13 cellular contexts compared by ENCODE assay signal in genomic region chr14:23123419-23123818, GRCh38. TPM values are rescaled to one million over a fixed set of nuclear protein-coding genes. Genes with fewer than 3 reads are reported as not detected.
DNase-seq lines count a peak whose midpoint lies in the region; ATAC-seq, FAIRE-seq and TF ChIP-seq lines count a peak whose summit lies in the region.
"Had no signal": no experiment of that assay in that cellular context is flagged by ENCODE, and none has a peak within 500 bp of the region (broad histone marks: within the 10 kb centered on the region; RNA-seq: fewer than 3 reads in every experiment).

No MANE protein-coding gene starts in this region.

- H2AFZ ChIP-seq in HepG2 (ENCODE audit: low read length): no peak overlapping the region

- peaks cover 49 to 93% of the 10 kb centered on the region in 2 experiments for H3K27me3 ChIP-seq in HepG2 (ENCODE audit: control insufficient read depth in 1 of 2, insufficient read depth in 2 of 2, low read length in 2 of 2)
- no peaks in the 10 kb centered on the region for H3K27me3 ChIP-seq in right lobe of liver
- peaks cover 19% of the 10 kb centered on the region for H3K27me3 ChIP-seq in SJCRH30
- H3K27me3 ChIP-seq: BLaER1 treated with 17β-estradiol and CSF1 and Interleukin-3, amounts not matched to agents 10 nM and 100 nM had no signal

- no peaks in the 10 kb centered on the region for H3K36me3 ChIP-seq in HepG2 (replicated peaks in 1 of 2; ENCODE audit: control insufficient read depth in 1 of 2, insufficient read depth in 2 of 2, low read length in 2 of 2)
- no peaks in the 10 kb centered on the region for H3K36me3 ChIP-seq in right lobe of liver
- no peaks in the 10 kb centered on the region for H3K36me3 ChIP-seq in SJCRH30
- peaks cover 8 to 16% of the 10 kb centered on the region in 2 donors for H3K36me3 ChIP-seq in kidney (ENCODE audit: control insufficient read depth in 1 of 2, insufficient read depth in 2 of 2, low read length in 2 of 2)

- H3K79me2 ChIP-seq in HepG2 (ENCODE audit: insufficient read depth, low read length): no peaks in the 10 kb centered on the region

- DNase-seq in HepG2 (ENCODE audit: low spot score): no peak
- DNase-seq in right lobe of liver: no peak
- DNase-seq in SJCRH30: peak; percentile 49 to 58
- peak; percentile 76 for DNase-seq in kidney
- DNase-seq in NCI-H510A (lab: John Stamatoyannopoulos, UW): no peak
- DNase-seq in NOMO-1 treated with dmso at 0.1 percent for 144 hours (lab: John Stamatoyannopoulos, UW; ENCODE audit: unreplicated experiment): no peak
- DNase-seq in urothelium cell line (ENCODE audit: low spot score): no peak
- DNase-seq: activated CD4-positive, alpha-beta memory T cell treated with anti-CD3 and anti-CD28 coated beads, Interleukin-2, amount 10 ng/mL, durations not matched to agents 7 days and 5 days had no signal

- H4K20me1 ChIP-seq in HepG2 (ENCODE audit: insufficient read depth, low read length): no peaks in the 10 kb centered on the region
- H4K20me1 ChIP-seq: BLaER1 treated with 17β-estradiol and CSF1 and Interleukin-3, amounts not matched to agents 10 nM and 100 nM had no signal

- no peak for TF ChIP-seq RAD21 in HepG2 (CRISPR knock-in tag; IDR thresholded peaks at IDR 0.05)

- H3K4me3 ChIP-seq in HepG2 (replicated peaks in 1 of 3; ENCODE audit: insufficient read depth in 1 of 3, low read depth in 2 of 3, low read length in 3 of 3) (no peak overlapping the region), right lobe of liver (no peak overlapping the region), SJCRH30 (no peak overlapping the region), kidney (ENCODE audit: low read length in 2 of 2) (no peak overlapping the region)
- H3K4me3 ChIP-seq: BLaER1 treated with 17β-estradiol and CSF1 and Interleukin-3, amounts not matched to agents 10 nM and 100 nM had no signal

- no peak for FAIRE-seq in HepG2 (lab: Jason Lieb, UNC)
- FAIRE-seq in kidney (lab: Jason Lieb, UNC): no peak
- FAIRE-seq in urothelium cell line (lab: Jason Lieb, UNC): no peak
- FAIRE-seq: GM12891 had no signal

- 18% methylated on average over 8 of the region's 8 CpGs for WGBS in HepG2 (ENCODE audit: low lambda C conversion rate)
- whole genome bisulfite sequencing in right lobe of liver (ENCODE audit: insufficient coverage, low coverage, low lambda C conversion rate, missing lambda C conversion rate): 55% methylated on average over 4 of the region's 8 CpGs

- in situ Hi-C loops in HepG2 (cut with HindIII; ENCODE audit: extremely low pct_ligation_motif_present, low pct_unique_long_range_greater_than_20kb): loop anchor here (5.0 kb wide), 1 partner anchor 64 kb away; no protein-coding TSS in a partner anchor

- H3K27ac ChIP-seq in HepG2 (ENCODE audit: extremely low read length, insufficient read depth, low read length) (no peak overlapping the region), right lobe of liver (no peak overlapping the region), SJCRH30 (no peak overlapping the region), kidney (ENCODE audit: low read depth in 2 of 2, low read length in 2 of 2) (peak overlapping the region in 1 of 2 donors; percentile 23)

- POLR2A ChIA-PET in HepG2 (lab: Yijun Ruan, JAX): interaction anchor here (0.6 kb wide), 1 partner anchor 183 kb away, joined by 3 read pairs; the partner anchor contains the start of gene BCL2L2

- H3K9ac ChIP-seq in HepG2 (ENCODE audit: insufficient read depth, low read depth, low read length) (no peak overlapping the region), kidney (ENCODE audit: low read length in 2 of 2) (no peak overlapping the region)

- TF ChIP-seq POLR2A in HepG2 (IDR thresholded peaks at IDR 0.05; ENCODE audit: insufficient read depth in 1 of 2, low read depth in 2 of 2, low read length in 2 of 2): no peak
- TF ChIP-seq POLR2A in right lobe of liver (IDR thresholded peaks at IDR 0.05): no peak

- H3K9me3 ChIP-seq in HepG2 (ENCODE audit: low read length) (no peaks in the 10 kb centered on the region), right lobe of liver (no peaks in the 10 kb centered on the region), SJCRH30 (replicated peaks) (no peaks in the 10 kb centered on the region), kidney (ENCODE audit: control insufficient read depth in 1 of 2, low read length in 2 of 2) (no peaks in the 10 kb centered on the region)

- ATAC-seq in HepG2: no peak
- ATAC-seq in right lobe of liver: no peak
- no peak for ATAC-seq in GM21381 (IDR thresholded peaks at IDR 0.05; ENCODE audit: unreplicated experiment)

- no peak for TF ChIP-seq EP300 in HepG2 (IDR thresholded peaks at IDR 0.05; ENCODE audit: low read depth in 2 of 2, low read length in 2 of 2)
- TF ChIP-seq EP300 in HepG2 (CRISPR knock-in tag; IDR thresholded peaks at IDR 0.05; ENCODE audit: borderline replicate concordance): no peak

- TF ChIP-seq CTCF in HepG2 (CRISPR knock-in tag; IDR thresholded peaks at IDR 0.05): no peak
- TF ChIP-seq CTCF in right lobe of liver (IDR thresholded peaks at IDR 0.05): no peak
- TF ChIP-seq CTCF in kidney (IDR thresholded peaks at IDR 0.05; ENCODE audit: borderline replicate concordance, extremely low read depth, insufficient read depth): no peak

- no peak overlapping the region for H3K4me2 ChIP-seq in HepG2 (ENCODE audit: low read depth, low read length)

- BruUV-seq in HepG2 (replicated peaks; lab: Mats Ljungman, UMichigan): no TSS peak

- CTCF ChIA-PET in HepG2 (lab: Yijun Ruan, JAX; ENCODE audit: low intra/inter-chr PET ratio, low total read pairs): interaction anchor here (1.1 to 9.6 kb wide), 2 partner anchors 62 to 256 kb away, joined by 3 to 493 read pairs; partner anchors contain the start of gene SLC7A8

- peaks cover 16% of the 10 kb centered on the region for H3K4me1 ChIP-seq in HepG2 (ENCODE audit: insufficient read depth, low read length)
- H3K4me1 ChIP-seq in right lobe of liver: no peaks in the 10 kb centered on the region
- peaks cover 6% of the 10 kb centered on the region; the same call in 1 of the 2 replicates for H3K4me1 ChIP-seq in SJCRH30
- peaks cover 5 to 8% of the 10 kb centered on the region in 2 donors for H3K4me1 ChIP-seq in kidney (ENCODE audit: control insufficient read depth in 1 of 2, insufficient read depth in 1 of 2, low read depth in 1 of 2, low read length in 2 of 2)

- intact Hi-C loops in HepG2 (cut with micrococcal nuclease; ENCODE audit: unreplicated experiment) (loop anchor here (5.0 kb wide), 2 partner anchors 174 to 259 kb away; no protein-coding TSS in a partner anchor), right lobe of liver (cut with DNase I) (loop anchor here in 1 of 2 donors (10.0 kb wide), 1 partner anchor 261 kb away; no protein-coding TSS in a partner anchor), kidney (cut with DNase I) (loop anchor here (5.0 kb wide), 1 partner anchor 64 kb away; no protein-coding TSS in a partner anchor)

RNA-seq across cellular contexts. Expression of gene CEBPE, which starts 4.4 kb away (rescaled TPM):
- 0.11 TPM in 1 of 2 replicates, not detected in the other for total RNA-seq in HepG2 (2016; rRNA removed; fragmentation: Illumina TruSeq; extraction: Trizol)
- total RNA-seq in HepG2 (2016; cell fraction: cytosol; rRNA removed; fragmentation: Illumina TruSeq; extraction: Trizol; ENCODE audit: low read depth): not detected in 2 replicates
- total RNA-seq in HepG2 (2016; cell fraction: insoluble cytoplasmic fraction; rRNA removed; fragmentation: Illumina TruSeq; extraction: Trizol): 0.12 TPM in 1 of 2 replicates, not detected in the other
- total RNA-seq in HepG2 (2016; cell fraction: membrane; rRNA removed; fragmentation: Illumina TruSeq; extraction: Trizol): 0.17 TPM in 1 of 2 replicates, not detected in the other
- total RNA-seq in HepG2 (2016; cell fraction: nucleus; rRNA removed; fragmentation: Illumina TruSeq; extraction: Trizol): not detected in 2 replicates
- polyA plus RNA-seq in HepG2 (2011; rRNA removed): 0.09 and 0.10 TPM in 2 replicates
- 0.10 and 0.13 TPM in 2 replicates for polyA plus RNA-seq in HepG2 (2011; cell fraction: cytosol; rRNA removed)
- 0.10 TPM in 1 of 2 replicates, not detected in the other for polyA plus RNA-seq in HepG2 (2011; cell fraction: nucleus; rRNA removed)
- 0.09 TPM in 1 of 2 replicates, not detected in the other for polyA plus RNA-seq in HepG2 (2012)
- not detected in 2 replicates for polyA plus RNA-seq in HepG2 (2016; cell fraction: cytosol; fragmentation: Illumina TruSeq; extraction: Trizol; ENCODE audit: low read depth)
- not detected in 2 replicates for polyA plus RNA-seq in HepG2 (2016; cell fraction: insoluble cytoplasmic fraction; fragmentation: Illumina TruSeq; extraction: Trizol; ENCODE audit: low read depth)
- polyA plus RNA-seq in HepG2 (2016; cell fraction: membrane; fragmentation: Illumina TruSeq; extraction: Trizol; ENCODE audit: low read depth): not detected in 2 replicates
- not detected in 2 replicates for polyA plus RNA-seq in HepG2 (2016; cell fraction: nucleus; fragmentation: Illumina TruSeq; extraction: Trizol; ENCODE audit: insufficient read depth, low read depth)
- polyA minus RNA-seq in HepG2 (2011; rRNA and poly(A)+ RNA removed; ENCODE audit: low replicate concordance): 0.08 and 0.14 TPM in 2 replicates
- polyA minus RNA-seq in HepG2 (2011; cell fraction: cytosol; rRNA and poly(A)+ RNA removed): not detected in 2 replicates
- not detected in 2 replicates for polyA minus RNA-seq in HepG2 (2011; cell fraction: nucleus; rRNA and poly(A)+ RNA removed)
- total RNA-seq in right lobe of liver: under 1 TPM in 2 of 6 experiments, not detected in 4; 0.13 to 0.18 TPM
- not detected in 2 replicates for total RNA-seq in SJCRH30 (2014; rRNA removed; shearing (Covaris generic))
- total RNA-seq in kidney: not detected
- polyA plus RNA-seq in kidney (ENCODE audit: insufficient read depth, low read depth, low replicate concordance): not detected
- total RNA-seq: pulmonary artery endothelial cell, SK-MEL-5 had no signal

RNA-seq across cellular contexts. Expression of gene CIROP, which starts 18.6 kb away (rescaled TPM):
- total RNA-seq in HepG2 (2016; rRNA removed; fragmentation: Illumina TruSeq; extraction: Trizol): not detected in 2 replicates
- total RNA-seq in HepG2 (2016; cell fraction: cytosol; rRNA removed; fragmentation: Illumina TruSeq; extraction: Trizol; ENCODE audit: low read depth): not detected in 2 replicates
- total RNA-seq in HepG2 (2016; cell fraction: insoluble cytoplasmic fraction; rRNA removed; fragmentation: Illumina TruSeq; extraction: Trizol): not detected in 2 replicates
- not detected in 2 replicates for total RNA-seq in HepG2 (2016; cell fraction: membrane; rRNA removed; fragmentation: Illumina TruSeq; extraction: Trizol)
- total RNA-seq in HepG2 (2016; cell fraction: nucleus; rRNA removed; fragmentation: Illumina TruSeq; extraction: Trizol): not detected in 2 replicates
- 0.07 and 0.14 TPM in 2 replicates for polyA plus RNA-seq in HepG2 (2011; rRNA removed)
- 0.05 and 0.14 TPM in 2 replicates for polyA plus RNA-seq in HepG2 (2011; cell fraction: cytosol; rRNA removed)
- 0.18 and 0.59 TPM in 2 replicates for polyA plus RNA-seq in HepG2 (2011; cell fraction: nucleus; rRNA removed)
- polyA plus RNA-seq in HepG2 (2012): 0.05 and 0.12 TPM in 2 replicates
- polyA plus RNA-seq in HepG2 (2016; cell fraction: cytosol; fragmentation: Illumina TruSeq; extraction: Trizol; ENCODE audit: low read depth): not detected in 2 replicates
- not detected in 2 replicates for polyA plus RNA-seq in HepG2 (2016; cell fraction: insoluble cytoplasmic fraction; fragmentation: Illumina TruSeq; extraction: Trizol; ENCODE audit: low read depth)
- not detected in 2 replicates for polyA plus RNA-seq in HepG2 (2016; cell fraction: membrane; fragmentation: Illumina TruSeq; extraction: Trizol; ENCODE audit: low read depth)
- polyA plus RNA-seq in HepG2 (2016; cell fraction: nucleus; fragmentation: Illumina TruSeq; extraction: Trizol; ENCODE audit: insufficient read depth, low read depth): not detected in 2 replicates
- polyA minus RNA-seq in HepG2 (2011; rRNA and poly(A)+ RNA removed; ENCODE audit: low replicate concordance): 0.12 TPM in 1 of 2 replicates, not detected in the other
- not detected in 2 replicates for polyA minus RNA-seq in HepG2 (2011; cell fraction: cytosol; rRNA and poly(A)+ RNA removed)
- not detected in 2 replicates for polyA minus RNA-seq in HepG2 (2011; cell fraction: nucleus; rRNA and poly(A)+ RNA removed)
- not detected for total RNA-seq in right lobe of liver
- not detected in 2 replicates for total RNA-seq in SJCRH30 (2014; rRNA removed; shearing (Covaris generic))
- not detected for total RNA-seq in kidney
- polyA plus RNA-seq in kidney (ENCODE audit: insufficient read depth, low read depth, low replicate concordance): not detected
- total RNA-seq: activated CD4-positive, alpha-beta memory T cell treated with anti-CD3 and anti-CD28 coated beads, Interleukin-2, amount 10 ng/mL, durations not matched to agents 7 days and 5 days; pulmonary artery endothelial cell; SK-MEL-5 had no signal

RNA-seq across cellular contexts. Expression of gene C14orf119, which starts 28.1 kb away (rescaled TPM):
- total RNA-seq in HepG2 (2016; rRNA removed; fragmentation: Illumina TruSeq; extraction: Trizol) (206 and 299 TPM in 2 replicates), right lobe of liver (10 to 100 TPM; 10.7 to 22.6 (median 14.1) TPM), kidney (42.8 TPM)
- 51.0 and 54.6 TPM in 2 replicates for total RNA-seq in HepG2 (2016; cell fraction: cytosol; rRNA removed; fragmentation: Illumina TruSeq; extraction: Trizol; ENCODE audit: low read depth)
- total RNA-seq in HepG2 (2016; cell fraction: insoluble cytoplasmic fraction; rRNA removed; fragmentation: Illumina TruSeq; extraction: Trizol): 204 and 326 TPM in 2 replicates
- total RNA-seq in HepG2 (2016; cell fraction: membrane; rRNA removed; fragmentation: Illumina TruSeq; extraction: Trizol): 66.2 and 72.9 TPM in 2 replicates
- total RNA-seq in HepG2 (2016; cell fraction: nucleus; rRNA removed; fragmentation: Illumina TruSeq; extraction: Trizol): 67.0 and 72.0 TPM in 2 replicates
- polyA plus RNA-seq in HepG2 (2011; rRNA removed) (104 and 117 TPM in 2 replicates), kidney (ENCODE audit: insufficient read depth, low read depth, low replicate concordance) (56.6 TPM)
- 125 and 157 TPM in 2 replicates for polyA plus RNA-seq in HepG2 (2011; cell fraction: cytosol; rRNA removed)
- polyA plus RNA-seq in HepG2 (2011; cell fraction: nucleus; rRNA removed): 52.9 and 72.4 TPM in 2 replicates
- polyA plus RNA-seq in HepG2 (2012): 79.1 and 104 TPM in 2 replicates
- polyA plus RNA-seq in HepG2 (2016; cell fraction: cytosol; fragmentation: Illumina TruSeq; extraction: Trizol; ENCODE audit: low read depth): 39.1 and 40.5 TPM in 2 replicates
- polyA plus RNA-seq in HepG2 (2016; cell fraction: insoluble cytoplasmic fraction; fragmentation: Illumina TruSeq; extraction: Trizol; ENCODE audit: low read depth): 290 and 316 TPM in 2 replicates
- polyA plus RNA-seq in HepG2 (2016; cell fraction: membrane; fragmentation: Illumina TruSeq; extraction: Trizol; ENCODE audit: low read depth): 46.1 and 51.5 TPM in 2 replicates
- polyA plus RNA-seq in HepG2 (2016; cell fraction: nucleus; fragmentation: Illumina TruSeq; extraction: Trizol; ENCODE audit: insufficient read depth, low read depth): 112 and 120 TPM in 2 replicates
- polyA minus RNA-seq in HepG2 (2011; rRNA and poly(A)+ RNA removed; ENCODE audit: low replicate concordance): 101 and 161 TPM in 2 replicates
- polyA minus RNA-seq in HepG2 (2011; cell fraction: cytosol; rRNA and poly(A)+ RNA removed): 54.7 and 61.1 TPM in 2 replicates
- polyA minus RNA-seq in HepG2 (2011; cell fraction: nucleus; rRNA and poly(A)+ RNA removed): 24.1 and 38.5 TPM in 2 replicates
- 43.6 and 46.0 TPM in 2 replicates for total RNA-seq in SJCRH30 (2014; rRNA removed; shearing (Covaris generic))

RNA-seq across cellular contexts. Expression of gene ACIN1, which starts 28.5 kb away (rescaled TPM):
- 102 and 165 TPM in 2 replicates for total RNA-seq in HepG2 (2016; rRNA removed; fragmentation: Illumina TruSeq; extraction: Trizol)
- 71.3 and 71.5 TPM in 2 replicates for total RNA-seq in HepG2 (2016; cell fraction: cytosol; rRNA removed; fragmentation: Illumina TruSeq; extraction: Trizol; ENCODE audit: low read depth)
- total RNA-seq in HepG2 (2016; cell fraction: insoluble cytoplasmic fraction; rRNA removed; fragmentation: Illumina TruSeq; extraction: Trizol): 79.7 and 163 TPM in 2 replicates
- total RNA-seq in HepG2 (2016; cell fraction: membrane; rRNA removed; fragmentation: Illumina TruSeq; extraction: Trizol): 59.8 and 62.7 TPM in 2 replicates
- 344 and 371 TPM in 2 replicates for total RNA-seq in HepG2 (2016; cell fraction: nucleus; rRNA removed; fragmentation: Illumina TruSeq; extraction: Trizol)
- polyA plus RNA-seq in HepG2 (2011; rRNA removed): 183 and 222 TPM in 2 replicates
- polyA plus RNA-seq in HepG2 (2011; cell fraction: cytosol; rRNA removed): 64.2 and 64.8 TPM in 2 replicates
- 997 and 1,030 TPM in 2 replicates for polyA plus RNA-seq in HepG2 (2011; cell fraction: nucleus; rRNA removed)
- 155 and 156 TPM in 2 replicates for polyA plus RNA-seq in HepG2 (2012)
- 17.6 and 21.0 TPM in 2 replicates for polyA plus RNA-seq in HepG2 (2016; cell fraction: cytosol; fragmentation: Illumina TruSeq; extraction: Trizol; ENCODE audit: low read depth)
- polyA plus RNA-seq in HepG2 (2016; cell fraction: insoluble cytoplasmic fraction; fragmentation: Illumina TruSeq; extraction: Trizol; ENCODE audit: low read depth): 105 and 132 TPM in 2 replicates
- polyA plus RNA-seq in HepG2 (2016; cell fraction: membrane; fragmentation: Illumina TruSeq; extraction: Trizol; ENCODE audit: low read depth): 29.3 and 37.8 TPM in 2 replicates
- polyA plus RNA-seq in HepG2 (2016; cell fraction: nucleus; fragmentation: Illumina TruSeq; extraction: Trizol; ENCODE audit: insufficient read depth, low read depth): 1,263 and 1,283 TPM in 2 replicates
- 122 and 152 TPM in 2 replicates for polyA minus RNA-seq in HepG2 (2011; rRNA and poly(A)+ RNA removed; ENCODE audit: low replicate concordance)
- polyA minus RNA-seq in HepG2 (2011; cell fraction: cytosol; rRNA and poly(A)+ RNA removed): 39.4 and 46.3 TPM in 2 replicates
- polyA minus RNA-seq in HepG2 (2011; cell fraction: nucleus; rRNA and poly(A)+ RNA removed): 630 and 693 TPM in 2 replicates
- 10 to 100 TPM; 40.5 to 66.1 (median 52.9) TPM for total RNA-seq in right lobe of liver
- total RNA-seq in SJCRH30 (2014; rRNA removed; shearing (Covaris generic)): 143 and 164 TPM in 2 replicates
- 150 TPM for total RNA-seq in kidney
- polyA plus RNA-seq in kidney (ENCODE audit: insufficient read depth, low read depth, low replicate concordance): 54.9 TPM

Comparison
In these comparisons a context has a peak if more than half of its experiments do, and no peak if none do; other contexts are left out.
1. DNase-seq: peak in SJCRH30 (2 of 2) and kidney (single experiment); none in HepG2 (single experiment), right lobe of liver (0 of 3), NCI-H510A (single experiment), NOMO-1 treated with dmso at 0.1 percent for 144 hours (single experiment) and urothelium cell line (single experiment).